ENCODE assay signal across 8 cellular contexts in genomic region chr7:100088621-100089457, GRCh38. TPM values are rescaled to one million over a fixed set of nuclear protein-coding genes. Genes with fewer than 3 reads are reported as not detected.
A peak's percentile ranks its signal among the peaks of the same experiment; 100 is the strongest.
DNase-seq lines count a peak whose midpoint lies in the region; ATAC-seq and TF ChIP-seq lines count a peak whose summit lies in the region.

TSS of gene COPS6 (plus strand) at chr7:100088969. CDS start at chr7:100088991, 22 bp downstream.

- ATAC-seq in HG02885 (IDR thresholded peaks at IDR 0.05; ENCODE audit: poor library complexity, unreplicated experiment) (peak; percentile 76), right lobe of liver (peak; percentile 81 to 91 (median 87)), HG03520 (IDR thresholded peaks at IDR 0.05; ENCODE audit: unreplicated experiment) (no peak)

- peaks cover 32% of the 10 kb centered on the region for H3K36me3 Mint-ChIP-seq in activated CD4-positive, alpha-beta memory T cell treated with anti-CD3 and anti-CD28 coated beads for 36 hours

- intact Hi-C loops in activated CD4-positive, alpha-beta memory T cell treated with anti-CD3 and anti-CD28 coated beads for 36 hours (cut with micrococcal nuclease), result loop anchor here (1.0 to 10.0 kb wide), 3 partner anchors 11 to 584 kb away; partner anchors contain the start of genes CNPY4, TAF6, ZKSCAN5 and ZNF394
- intact Hi-C loops in dorsolateral prefrontal cortex (cut with DNase I), result loop anchor here in 1 of 2 donors (10.0 kb wide), 1 partner anchor 94 kb away; no protein-coding TSS in a partner anchor
- intact Hi-C loops in right lobe of liver (cut with DNase I), result no loop called here

- peak within 1 kb of the TSS; percentile 95 for H3K27ac Mint-ChIP-seq in activated CD4-positive, alpha-beta memory T cell treated with anti-CD3 and anti-CD28 coated beads for 36 hours

- H3K4me3 Mint-ChIP-seq in activated CD4-positive, alpha-beta memory T cell treated with anti-CD3 and anti-CD28 coated beads for 36 hours, result peak within 1 kb of the TSS; percentile 93

- peak; percentile 82 for TF ChIP-seq POLR2A in right lobe of liver (IDR thresholded peaks at IDR 0.05)

- DNase-seq in G401 (ENCODE audit: low spot score) (peak; percentile 69), NCI-H510A treated with DMSO at 0.1 percent for 48 hours (lab: John Stamatoyannopoulos, UW) (peak; percentile 22), dorsolateral prefrontal cortex (peak; percentile 63 to 89 (median 75)), right lobe of liver (peak; percentile 87 to 89 (median 88))
- DNase-seq in activated CD4-positive, alpha-beta memory T cell treated with anti-CD3 and anti-CD28 coated beads for 36 hours, result peak; percentile 89
- peak; percentile 89 for DNase-seq in stimulated activated CD4-positive, alpha-beta T cell treated with anti-CD3 and anti-CD28 coated beads, Interleukin-4, amount 100 ng/mL, for 24 hours

- peaks cover 0 to 35% (median 13%) of the 10 kb centered on the region in 4 donors for H3K36me3 ChIP-seq in right lobe of liver

- CTCF ChIA-PET in activated CD4-positive, alpha-beta memory T cell treated with anti-CD3 and anti-CD28 coated beads for 36 hours (lab: Charles Lee), result interaction anchor here (2.3 kb wide), 1 partner anchor 12 kb away, joined by 11 read pairs; the partner anchor contains the start of genes AP4M1 and MCM7

- H3K27ac ChIP-seq in dorsolateral prefrontal cortex, result peak within 1 kb of the TSS; percentile 68 to 98 (median 92)
- H3K27ac ChIP-seq in right lobe of liver, result peak within 1 kb of the TSS; percentile 60 to 81 (median 72)

- peaks cover 40% of the 10 kb centered on the region for H3K4me1 Mint-ChIP-seq in activated CD4-positive, alpha-beta memory T cell treated with anti-CD3 and anti-CD28 coated beads for 36 hours (ENCODE audit: low read depth)

- H3K27me3 ChIP-seq in dorsolateral prefrontal cortex (no peaks in the 10 kb centered on the region), right lobe of liver (no peaks in the 10 kb centered on the region)

- TF ChIP-seq CTCF in dorsolateral prefrontal cortex (IDR thresholded peaks at IDR 0.05 in 54 of 56, conservative IDR thresholded peaks at IDR 0.05 in 2 of 56; ENCODE audit: low read depth in 1 of 56, partially characterized antibody in 56 of 56), result peak in 42 of 56 donors; percentile 11 to 63 (median 30)
- no peak for TF ChIP-seq CTCF in right lobe of liver (IDR thresholded peaks at IDR 0.05)

- in situ Hi-C loops in G401 (cut with HindIII; ENCODE audit: low sequenced_read_pairs), result no loop called here

- 0% methylated on average over 17 of the region's 68 CpGs for WGBS in right lobe of liver (ENCODE audit: insufficient coverage, low coverage, low lambda C conversion rate, missing lambda C conversion rate)

- H3K4me3 ChIP-seq in dorsolateral prefrontal cortex (peak within 1 kb of the TSS; percentile 58 to 98 (median 91)), right lobe of liver (peak within 1 kb of the TSS; percentile 74 to 98 (median 97))

- peaks cover 0 to 8% (median 3%) of the 10 kb centered on the region in 4 donors for H3K4me1 ChIP-seq in right lobe of liver

- POLR2A ChIA-PET in activated CD4-positive, alpha-beta memory T cell treated with anti-CD3 and anti-CD28 coated beads for 36 hours (lab: Charles Lee), result interaction anchor here (1.0 to 4.3 kb wide), 2 partner anchors 12 to 38 kb away, joined by 3 to 44 read pairs; partner anchors contain the start of genes AP4M1, MBLAC1 and MCM7

- no peaks in the 10 kb centered on the region for H3K27me3 Mint-ChIP-seq in activated CD4-positive, alpha-beta memory T cell treated with anti-CD3 and anti-CD28 coated beads for 36 hours

- H3K9me3 ChIP-seq in right lobe of liver, result no peaks in the 10 kb centered on the region

- no peaks in the 10 kb centered on the region for H3K9me3 Mint-ChIP-seq in activated CD4-positive, alpha-beta memory T cell treated with anti-CD3 and anti-CD28 coated beads for 36 hours

RNA-seq across cellular contexts. Expression of gene COPS6, which starts in this region (rescaled TPM):
- 100 and 151 TPM in 2 replicates for total RNA-seq in G401 (2014; rRNA removed; shearing (Covaris generic))
- 10 to 100 TPM; 93.1 to 98.2 TPM for total RNA-seq in activated CD4-positive, alpha-beta memory T cell treated with anti-CD3 and anti-CD28 coated beads for 36 hours
- total RNA-seq in dorsolateral prefrontal cortex (100 to 1,000 TPM in 100 of 120 experiments, 10 to 100 TPM in 20; 82.0 to 137 (median 116) TPM), right lobe of liver (10 to 100 TPM; 28.3 to 49.7 (median 42.7) TPM)

Comparison
In these comparisons a context has a peak if more than half of its experiments do, and no peak if none do; other contexts are left out.
1. DNase-seq: peak in every context shown above with its lines; median percentile 89 in activated CD4-positive, alpha-beta memory T cell treated with anti-CD3 and anti-CD28 coated beads for 36 hours; 89 in stimulated activated CD4-positive, alpha-beta T cell treated with anti-CD3 and anti-CD28 coated beads, Interleukin-4, amount 100 ng/mL, for 24 hours; 88 in right lobe of liver; 75 in dorsolateral prefrontal cortex; 69 in G401; 22 in NCI-H510A treated with DMSO at 0.1 percent for 48 hours.
2. CTCF ChIP-seq: peak in dorsolateral prefrontal cortex (42 of 56); none in right lobe of liver (0 of 4).